Comparison of ENCODE assay signal across 1 cellular context in genomic region chr15:34358948-34359347, GRCh38.
TF ChIP-seq lines count a peak whose summit lies in the region.

No MANE protein-coding gene starts in this region.

TF ChIP-seq in endothelial cell of umbilical vein, 7 proteins besides CTCF, POLR2A, EP300 and RAD21 (continued from another document):
- no peak for TF ChIP-seq FOS (IDR thresholded peaks at IDR 0.05; ENCODE audit: borderline replicate concordance, insufficient read depth, low read length)
- TF ChIP-seq GATA2 (IDR thresholded peaks at IDR 0.05; ENCODE audit: insufficient read depth, insufficient read length, low read depth, low read length), result no peak
- TF ChIP-seq MAX (IDR thresholded peaks at IDR 0.05; ENCODE audit: insufficient read depth, insufficient read length), result no peak
- no peak for TF ChIP-seq POLR2AphosphoS5 (IDR thresholded peaks at IDR 0.05; ENCODE audit: insufficient read depth, low read depth, low read length)
